Comparison of ENCODE assay signal across 18 cellular contexts in genomic region chr4:137451150-137451850, GRCh38.
DNase-seq lines count a peak whose midpoint lies in the region; ATAC-seq and TF ChIP-seq lines count a peak whose summit lies in the region.
"Had no signal": no experiment of that assay in that cellular context is flagged by ENCODE, and none has a peak within 500 bp of the region (broad histone marks: within the 10 kb centered on the region; RNA-seq: fewer than 3 reads in every experiment).

No MANE protein-coding gene starts in this region.

- POLR2A ChIA-PET in MCF 10A (lab: Yijun Ruan, JAX): interaction anchor here (0.7 kb wide), 1 partner anchor 11 kb away, joined by 3 read pairs; no protein-coding TSS in a partner anchor

- H3K27ac Mint-ChIP-seq in GM23338 (peak overlapping the region; percentile 29; the same call in 1 of the 2 replicates), nephron (peak overlapping the region; percentile 92 to 96 (median 94)), natural killer cell (no peak overlapping the region), MCF 10A (ENCODE audit: low read depth, unreplicated experiment) (no peak overlapping the region)
- H3K27ac Mint-ChIP-seq: CD8-positive, alpha-beta T cell had no signal

- no peak overlapping the region for H2AFZ ChIP-seq in GM23338

- no peak overlapping the region for H3K4me3 Mint-ChIP-seq in GM23338
- no peak overlapping the region for H3K4me3 Mint-ChIP-seq in nephron
- H3K4me3 Mint-ChIP-seq in natural killer cell: no peak overlapping the region
- no peak overlapping the region for H3K4me3 Mint-ChIP-seq in MCF 10A (ENCODE audit: unreplicated experiment)
- H3K4me3 Mint-ChIP-seq: CD8-positive, alpha-beta T cell had no signal

- peak; percentile 92 for ATAC-seq in GM23338
- ATAC-seq in natural killer cell: no peak
- ATAC-seq: CD8-positive, alpha-beta T cell had no signal

- H3K9me3 Mint-ChIP-seq in GM23338 (peaks cover 5% of the 10 kb centered on the region; the same call in 1 of the 3 replicates), nephron (no peaks in the 10 kb centered on the region), natural killer cell (peaks cover 8 to 13% of the 10 kb centered on the region in 2 donors), MCF 10A (ENCODE audit: unreplicated experiment) (no peaks in the 10 kb centered on the region)

- H3K36me3 Mint-ChIP-seq in GM23338 (ENCODE audit: low read depth) (peaks cover 12% of the 10 kb centered on the region; the same call in 2 of the 3 replicates), nephron (ENCODE audit: low read depth) (no peaks in the 10 kb centered on the region), natural killer cell (no peaks in the 10 kb centered on the region), MCF 10A (ENCODE audit: insufficient read depth, unreplicated experiment) (no peaks in the 10 kb centered on the region)
- H3K36me3 Mint-ChIP-seq: CD8-positive, alpha-beta T cell had no signal

- no peaks in the 10 kb centered on the region for H4K20me1 ChIP-seq in GM23338 (replicated peaks; ENCODE audit: insufficient read depth)

- intact Hi-C loops in natural killer cell (cut with micrococcal nuclease): no loop called here
- intact Hi-C loops in lower leg skin (cut with DNase I; ENCODE audit: low total_unique reads): no loop called here
- intact Hi-C loops in MCF 10A (cut with micrococcal nuclease): no loop called here

- peak overlapping the region; percentile 75 for H3K27ac ChIP-seq in GM23338 (ENCODE audit: low read depth)
- H3K27ac ChIP-seq in iPS DF 6.9 (ENCODE audit: low read length): no peak overlapping the region

- no peaks in the 10 kb centered on the region for H3K9me3 ChIP-seq in iPS DF 6.9 (ENCODE audit: control insufficient read depth, insufficient read depth, low read length)

- H3K4me1 ChIP-seq in GM23338 (ENCODE audit: insufficient read depth): peaks cover 33% of the 10 kb centered on the region
- peaks cover 1% of the 10 kb centered on the region; the same call in 1 of the 2 replicates for H3K4me1 ChIP-seq in iPS DF 6.9 (ENCODE audit: control insufficient read depth, insufficient read depth, low read length)

- TF ChIP-seq POLR2A in lower leg skin (IDR thresholded peaks at IDR 0.05): no peak

- H3K9me2 ChIP-seq in GM23338 (ENCODE audit: insufficient read depth): peaks cover 6% of the 10 kb centered on the region; the same call in 1 of the 2 replicates

- no CpG with 5 or more reads among the region's 3 CpGs for WGBS in iPS DF 6.9 (ENCODE audit: insufficient coverage, insufficient read length)
- WGBS in lower leg skin, 2 donors: 43 to 52% methylated on average over 3 of the region's 3 CpGs

- no peak overlapping the region for H3K4me3 ChIP-seq in GM23338
- no peak overlapping the region for H3K4me3 ChIP-seq in choroid plexus epithelial cell (ENCODE audit: low read depth, low read length)
- no peak overlapping the region for H3K4me3 ChIP-seq in iPS DF 6.9 (ENCODE audit: low read length)
- H3K4me3 ChIP-seq in lower leg skin (ENCODE audit: low read depth, poor library complexity, severe bottlenecking): no peak overlapping the region

- BruUV-seq in MCF 10A (replicated peaks; lab: Mats Ljungman, UMichigan): no TSS peak

- H3K79me2 ChIP-seq in GM23338 (replicated peaks; ENCODE audit: insufficient read depth): no peaks in the 10 kb centered on the region

- CTCF ChIA-PET in MCF 10A (lab: Yijun Ruan, JAX): interaction anchor here (0.6 kb wide), 1 partner anchor 90 kb away, joined by 4 read pairs; no protein-coding TSS in a partner anchor

- peaks cover 2% of the 10 kb centered on the region for H3K27me3 Mint-ChIP-seq in GM23338 (ENCODE audit: insufficient read depth, low read depth, poor library complexity)
- H3K27me3 Mint-ChIP-seq in nephron (ENCODE audit: low read depth): no peaks in the 10 kb centered on the region
- H3K27me3 Mint-ChIP-seq in natural killer cell (ENCODE audit: low read depth in 2 of 2): no peaks in the 10 kb centered on the region
- H3K27me3 Mint-ChIP-seq in MCF 10A (ENCODE audit: insufficient read depth, unreplicated experiment): no peaks in the 10 kb centered on the region

- peak; percentile 84 for DNase-seq in GM23338 (ENCODE audit: low spot score)
- DNase-seq in choroid plexus epithelial cell (ENCODE audit: low read depth): peak; percentile 13
- DNase-seq in iPS DF 6.9 (ENCODE audit: low read depth, low spot score): peak; percentile 41
- no peak for DNase-seq in natural killer cell
- no peak for DNase-seq in lower leg skin (ENCODE audit: low spot score in 2 of 2)
- DNase-seq in MCF 10A (ENCODE audit: unreplicated experiment): no peak
- no peak for DNase-seq in anterior cingulate cortex (lab: John Stamatoyannopoulos, UW)
- DNase-seq: CD8-positive, alpha-beta T cell; DMS79; GDM1; H7; NCI-H1417 treated with DMSO at 0.1 percent for 48 hours; NCI-H1930; NCI-H2171; NCI-H446; NCI-H69; SHP77 had no signal

- no peaks in the 10 kb centered on the region for H3K27me3 ChIP-seq in GM23338 (ENCODE audit: insufficient read depth)
- H3K27me3 ChIP-seq in iPS DF 6.9 (ENCODE audit: control insufficient read depth, insufficient read depth, low read length): no peaks in the 10 kb centered on the region

- no peaks in the 10 kb centered on the region for H3K36me3 ChIP-seq in GM23338 (ENCODE audit: insufficient read depth)
- H3K36me3 ChIP-seq in iPS DF 6.9 (ENCODE audit: control insufficient read depth, insufficient read depth, low read length): no peaks in the 10 kb centered on the region

- H3K4me1 Mint-ChIP-seq in GM23338: peaks cover 33% of the 10 kb centered on the region
- peaks cover 16% of the 10 kb centered on the region for H3K4me1 Mint-ChIP-seq in nephron
- H3K4me1 Mint-ChIP-seq in natural killer cell: no peaks in the 10 kb centered on the region
- no peaks in the 10 kb centered on the region for H3K4me1 Mint-ChIP-seq in MCF 10A (ENCODE audit: insufficient read depth, unreplicated experiment)

- H3F3A ChIP-seq in GM23338 (replicated peaks; ENCODE audit: low read depth): 0 out of 2 replicates have a peak, but pooled peaks cover 8% of the 10 kb centered on the region

- TF ChIP-seq CTCF in GM23338 (conservative IDR thresholded peaks at IDR 0.05; ENCODE audit: low read depth in 2 of 2): no peak
- no peak for TF ChIP-seq CTCF in choroid plexus epithelial cell (conservative IDR thresholded peaks at IDR 0.05; ENCODE audit: low read depth, low read length)
- TF ChIP-seq CTCF in nephron (IDR thresholded peaks at IDR 0.05; ENCODE audit: unreplicated experiment in 3 of 3): no peak
- no peak for TF ChIP-seq CTCF in natural killer cell (IDR thresholded peaks at IDR 0.05)
- no peak for TF ChIP-seq CTCF in lower leg skin (IDR thresholded peaks at IDR 0.05)
- TF ChIP-seq CTCF in MCF 10A (IDR thresholded peaks at IDR 0.05; ENCODE audit: unreplicated experiment): no peak

- H3K4me2 ChIP-seq in GM23338: peak overlapping the region; percentile 4; the same call in 1 of the 2 replicates

TF ChIP-seq in GM23338, 12 proteins besides CTCF, POLR2A, EP300 and RAD21 (continues in another document):
- TF ChIP-seq JUNB (IDR thresholded peaks at IDR 0.05; ENCODE audit: unreplicated experiment) (no peak), STAT1 (IDR thresholded peaks at IDR 0.05; ENCODE audit: unreplicated experiment) (no peak), POLR2AphosphoS5 (IDR thresholded peaks at IDR 0.05; ENCODE audit: low read depth) (no peak), NANOG (IDR thresholded peaks at IDR 0.05; ENCODE audit: borderline replicate concordance) (peak; percentile 50; the same call in 1 of the 2 replicates), ZNF114 (CRISPR knock-in tag; IDR thresholded peaks at IDR 0.05) (no peak; the same call in 1 of the 2 replicates), CREB1 (CRISPR knock-in tag; IDR thresholded peaks at IDR 0.05; ENCODE audit: low read depth) (no peak)

Comparison
In these comparisons a context has a peak if more than half of its experiments do, and no peak if none do; other contexts are left out.
1. DNase-seq: peak in GM23338 (single experiment), choroid plexus epithelial cell (single experiment) and iPS DF 6.9 (single experiment); none in natural killer cell (single experiment), lower leg skin (0 of 2), MCF 10A (single experiment) and anterior cingulate cortex (0 of 58).
2. H3K27ac Mint-ChIP-seq: peak in GM23338 (single experiment) and nephron (3 of 3); none in natural killer cell (0 of 2) and MCF 10A (single experiment).